In the genomic region with DNA sequence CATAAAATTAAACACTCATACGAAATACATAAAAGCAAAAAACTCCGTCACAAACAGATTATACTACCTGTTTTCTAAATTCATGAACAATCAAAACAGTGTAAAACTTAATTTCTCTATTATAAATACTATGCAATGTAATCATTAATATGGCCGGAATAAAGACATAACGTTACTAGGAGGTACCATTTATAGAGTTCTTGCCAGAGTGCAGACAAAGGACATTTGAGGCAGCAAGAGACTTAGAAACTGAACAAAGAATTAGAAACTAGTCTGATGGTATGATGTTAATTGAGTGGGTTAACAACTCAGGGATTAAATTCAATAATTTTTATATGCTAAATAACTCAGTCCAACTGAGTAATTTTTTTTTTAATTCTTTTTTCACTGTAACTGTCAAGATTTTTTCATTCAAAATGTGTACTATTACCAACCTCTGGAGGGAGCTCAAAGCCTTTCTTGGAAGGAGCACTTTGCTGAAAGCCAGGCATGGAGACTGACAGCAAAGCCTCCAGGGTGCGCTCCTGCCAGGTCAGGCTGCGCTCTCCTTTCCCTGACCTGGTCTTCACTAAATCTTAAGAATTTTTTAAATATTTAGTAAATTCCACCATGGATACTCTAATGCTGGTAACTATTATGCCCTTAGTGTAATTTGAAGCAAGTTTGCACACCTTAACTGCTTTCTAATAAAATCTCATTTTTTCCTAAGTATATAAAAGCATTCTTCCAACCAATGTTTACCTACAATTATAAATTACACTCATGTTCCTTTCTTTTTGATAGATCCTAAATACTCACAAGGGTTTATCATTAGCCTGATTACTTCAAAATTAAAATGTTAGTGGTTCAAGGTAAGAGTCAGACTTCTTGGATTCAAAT, we compare ENCODE assay signal across 8 cellular contexts. TPM values are rescaled to one million over a fixed set of nuclear protein-coding genes. Genes with fewer than 3 reads are reported as not detected.
DNase-seq lines count a peak whose midpoint lies in the region; ATAC-seq and TF ChIP-seq lines count a peak whose summit lies in the region.

No MANE protein-coding gene starts in this region.

- no peaks in the 10 kb centered on the region for H3K9me3 ChIP-seq in breast epithelium

- H3K4me1 Mint-ChIP-seq in immature natural killer cell, result no peaks in the 10 kb centered on the region

- no peaks in the 10 kb centered on the region for H3K27me3 Mint-ChIP-seq in immature natural killer cell (ENCODE audit: low read depth in 3 of 3)

- no peak overlapping the region for H3K4me3 Mint-ChIP-seq in immature natural killer cell

- H3K36me3 ChIP-seq in breast epithelium, result no peaks in the 10 kb centered on the region

- TF ChIP-seq CTCF in 22Rv1 (IDR thresholded peaks at IDR 0.05), result peak; percentile 94
- peak; percentile 74 for TF ChIP-seq CTCF in GM12865 (IDR thresholded peaks at IDR 0.05; ENCODE audit: insufficient read depth, low read depth, low read length, missing control alignments)
- peak in 2 of 3 donors; percentile 66 to 78 for TF ChIP-seq CTCF in breast epithelium (IDR thresholded peaks at IDR 0.05)

- H3K27ac Mint-ChIP-seq in immature natural killer cell, result no peak overlapping the region

- no peak overlapping the region for H3K27ac ChIP-seq in 22Rv1
- no peak overlapping the region for H3K27ac ChIP-seq in breast epithelium

- peaks cover 0 to 14% (median 10%) of the 10 kb centered on the region in 3 donors for H3K36me3 Mint-ChIP-seq in immature natural killer cell

- H3K27me3 ChIP-seq in breast epithelium, result no peaks in the 10 kb centered on the region

- no peak for TF ChIP-seq POLR2A in breast epithelium (IDR thresholded peaks at IDR 0.05)

- ATAC-seq in HG02763 (IDR thresholded peaks at IDR 0.05; ENCODE audit: unreplicated experiment), result peak; percentile 51

- intact Hi-C loops in breast epithelium (cut with DNase I; ENCODE audit: low total_unique reads), result no loop called here

- H3K4me3 ChIP-seq in GM12865 (ENCODE audit: low read depth, low read length) (no peak overlapping the region), breast epithelium (no peak overlapping the region)

- H3K4me1 ChIP-seq in breast epithelium, result no peaks in the 10 kb centered on the region

- no peaks in the 10 kb centered on the region for H3K9me3 Mint-ChIP-seq in immature natural killer cell

- DNase-seq in GM12865 (ENCODE audit: low read depth) (peak; percentile 83), NCI-H1417 treated with DMSO at 0.1 percent for 48 hours (lab: John Stamatoyannopoulos, UW) (peak; percentile 24), T-helper 2 cell (peak in 4 of 5 experiments; percentile 2 to 71 (median 10)), breast epithelium (ENCODE audit: low spot score in 2 of 2) (peak in 1 of 2 donors; percentile 18), immature natural killer cell (peak; percentile 40 to 47 (median 42))
- peak; percentile 1 to 8 for DNase-seq in stimulated activated CD4-positive, alpha-beta T cell treated with anti-CD3 and anti-CD28 coated beads, Interleukin-1b, Interleukin-23, amount 100 ng/mL, for 4 hours (ENCODE audit: low read depth in 2 of 2)

RNA-seq across cellular contexts. Expression of gene WDR35, which starts 34.1 kb away (rescaled TPM):
- 10 to 100 TPM; 12.5 to 18.7 (median 17.7) TPM for total RNA-seq in breast epithelium
- 1 to 10 TPM; 2.3 to 2.7 (median 2.4) TPM for polyA plus RNA-seq in immature natural killer cell

RNA-seq across cellular contexts. Expression of gene TTC32, which starts 54.0 kb away (rescaled TPM):
- 10 to 100 TPM; 16.7 to 35.1 (median 17.8) TPM for total RNA-seq in breast epithelium
- polyA plus RNA-seq in immature natural killer cell, result 10 to 100 TPM; 14.0 to 28.3 (median 22.2) TPM

RNA-seq across cellular contexts. Expression of gene MATN3, which starts 56.7 kb away (rescaled TPM):
- 1 to 10 TPM; 1.3 to 2.9 (median 2.6) TPM for total RNA-seq in breast epithelium
- not detected for polyA plus RNA-seq in immature natural killer cell
